8 cellular contexts compared by ENCODE assay signal in genomic region chr12:122399592-122400373, GRCh38. TPM values are rescaled to one million over a fixed set of nuclear protein-coding genes. Genes with fewer than 3 reads are reported as not detected.
A peak's percentile ranks its signal among the peaks of the same experiment; 100 is the strongest.
DNase-seq lines count a peak whose midpoint lies in the region; ATAC-seq, FAIRE-seq and TF ChIP-seq lines count a peak whose summit lies in the region.

No MANE protein-coding gene starts in this region.

- no peaks in the 10 kb centered on the region for H3K9me3 Mint-ChIP-seq in Caco-2 (ENCODE audit: unreplicated experiment)

- no peaks in the 10 kb centered on the region for H3K27me3 Mint-ChIP-seq in Caco-2 (ENCODE audit: insufficient read depth, unreplicated experiment)

- H3K9me1 ChIP-seq in endothelial cell of umbilical vein (replicated peaks; ENCODE audit: control insufficient read depth, extremely low read depth, insufficient read depth, low read length): no peaks in the 10 kb centered on the region

- H4K20me1 ChIP-seq in endothelial cell of umbilical vein (replicated peaks; ENCODE audit: control insufficient read depth, extremely low read depth, insufficient read depth, low read length): no peaks in the 10 kb centered on the region

- peak overlapping the region; percentile 75 for H3K4me3 Mint-ChIP-seq in Caco-2 (ENCODE audit: unreplicated experiment)

- DNase-seq in Caco-2: peak; percentile 81 to 89
- peak; percentile 57 to 79 for DNase-seq in NOMO-1 (lab: John Stamatoyannopoulos, UW; ENCODE audit: unreplicated experiment in 2 of 2)
- peak; percentile 35 for DNase-seq in activated CD8-positive, alpha-beta memory T cell treated with anti-CD3 and anti-CD28 coated beads, Interleukin-2, amount 50 U/mL, for 4 hours
- DNase-seq in endothelial cell of umbilical vein (ENCODE audit: low read depth, low spot score): peak; percentile 82
- DNase-seq in midbrain (lab: John Stamatoyannopoulos, UW): peak; percentile 48
- peak; percentile 75 for DNase-seq in stomach
- no peak for DNase-seq in putamen (ENCODE audit: low spot score)

- H3K27ac ChIP-seq in endothelial cell of umbilical vein (ENCODE audit: insufficient read depth, low read depth, low read length) (peak overlapping the region; percentile 94), stomach (peak overlapping the region; percentile 83 to 94 (median 92))

- TF ChIP-seq CTCF in Caco-2 (IDR thresholded peaks at IDR 0.05; ENCODE audit: insufficient read depth in 1 of 2, low read depth in 1 of 2, low read length in 1 of 2, severe bottlenecking in 1 of 2, unreplicated experiment in 1 of 2): peak; percentile 62 to 77
- TF ChIP-seq CTCF in endothelial cell of umbilical vein (IDR thresholded peaks at IDR 0.05; ENCODE audit: extremely low read depth in 1 of 2, insufficient read depth in 1 of 2, low read depth in 1 of 2, low read length in 2 of 2): peak; percentile 62 to 67
- TF ChIP-seq CTCF in stomach (IDR thresholded peaks at IDR 0.05): peak in 5 of 7 experiments; percentile 39 to 84 (median 59)

- peaks cover 63% of the 10 kb centered on the region for H3K36me3 Mint-ChIP-seq in Caco-2 (ENCODE audit: insufficient read depth, unreplicated experiment)

- TF ChIP-seq POLR2A in endothelial cell of umbilical vein (IDR thresholded peaks at IDR 0.05; ENCODE audit: low read depth, low read length): peak; percentile 10
- TF ChIP-seq POLR2A in stomach (IDR thresholded peaks at IDR 0.05): no peak

- BruUV-seq in Caco-2 (replicated peaks; lab: Mats Ljungman, UMichigan) (TSS peak; percentile 98), endothelial cell of umbilical vein (replicated peaks; lab: Mats Ljungman, UMichigan) (TSS peak; percentile 81)

- H3K4me1 Mint-ChIP-seq in Caco-2 (ENCODE audit: low read depth, unreplicated experiment): peaks cover 26% of the 10 kb centered on the region

- POLR2A ChIA-PET in Caco-2 (lab: Charles Lee): interaction anchor here (0.6 to 3.2 kb wide), 19 partner anchors 21 to 1963 kb away, joined by 3 to 52 read pairs (median 4); partner anchors contain the start of genes CLIP1, KNTC1, RSRC2 and VPS33A
- POLR2A ChIA-PET in endothelial cell of umbilical vein (lab: Charles Lee): interaction anchor here (0.7 to 1.8 kb wide), 9 partner anchors 14 to 110 kb away, joined by 3 to 18 read pairs (median 6); partner anchors contain the start of genes CLIP1 and ZCCHC8

- H3K9me3 ChIP-seq in Caco-2: no peaks in the 10 kb centered on the region
- H3K9me3 ChIP-seq in endothelial cell of umbilical vein (replicated peaks; ENCODE audit: control insufficient read depth, insufficient read depth, low read length): no peaks in the 10 kb centered on the region
- H3K9me3 ChIP-seq in stomach: no peaks in the 10 kb centered on the region

- H3K36me3 ChIP-seq in Caco-2 (ENCODE audit: control insufficient read depth, insufficient read depth, low read length): no peaks in the 10 kb centered on the region
- H3K36me3 ChIP-seq in endothelial cell of umbilical vein (ENCODE audit: control insufficient read depth in 2 of 2, extremely low read depth in 1 of 2, insufficient read depth in 2 of 2, low read length in 2 of 2): peaks cover 0 to 1% of the 10 kb centered on the region in 2 experiments
- peaks cover 0 to 12% (median 0%) of the 10 kb centered on the region in 4 donors for H3K36me3 ChIP-seq in stomach

- intact Hi-C loops in Caco-2 (cut with micrococcal nuclease; ENCODE audit: unreplicated experiment) (loop anchor here (1.0 to 5.0 kb wide), 4 partner anchors 24 to 88 kb away; no protein-coding TSS in a partner anchor), endothelial cell of umbilical vein (cut with micrococcal nuclease) (loop anchor here (1.0 kb wide), 3 partner anchors 24 to 101 kb away; partner anchors contain the start of gene ZCCHC8), stomach (cut with DNase I; ENCODE audit: low total_unique reads) (loop anchor here (5.0 kb wide), 1 partner anchor 73 kb away; no protein-coding TSS in a partner anchor)

- H3K4me1 ChIP-seq in Caco-2 (peaks cover 35% of the 10 kb centered on the region), endothelial cell of umbilical vein (ENCODE audit: control insufficient read depth, extremely low read depth, insufficient read depth, low read length) (peaks cover 21% of the 10 kb centered on the region), stomach (peaks cover 15 to 61% (median 39%) of the 10 kb centered on the region in 4 donors)

- H2AFZ ChIP-seq in endothelial cell of umbilical vein (ENCODE audit: low read depth, low read length): no peak overlapping the region

- WGBS in stomach, 5 donors: 9 to 18% (median 13%) methylated on average over 14 of the region's 14 CpGs

- H3K27ac Mint-ChIP-seq in Caco-2 (ENCODE audit: unreplicated experiment): peak overlapping the region; percentile 99

- FAIRE-seq in endothelial cell of umbilical vein (lab: Jason Lieb, UNC): peak; percentile 80

- peak overlapping the region; percentile 53 for H3K4me2 ChIP-seq in endothelial cell of umbilical vein (ENCODE audit: insufficient read depth, low read length)

- no peak for TF ChIP-seq EP300 in stomach (IDR thresholded peaks at IDR 0.05)

- CTCF ChIA-PET in Caco-2 (lab: Charles Lee) (interaction anchor here (0.6 to 3.2 kb wide), 16 partner anchors 14 to 619 kb away, joined by 3 to 71 read pairs (median 4); partner anchors contain the start of genes CLIP1 and ZCCHC8), endothelial cell of umbilical vein (lab: Charles Lee) (interaction anchor here (0.7 to 8.0 kb wide), 40 partner anchors 8 to 111 kb away, joined by 3 to 428 read pairs (median 5); partner anchors contain the start of genes CLIP1 and ZCCHC8)

- 0 out of 2 replicates have a peak overlapping the region, but pooled peaks have one; percentile 12 for H3K4me3 ChIP-seq in Caco-2 (ENCODE audit: low read depth, low read length)
- peak overlapping the region in 1 of 3 experiments; percentile 20 for H3K4me3 ChIP-seq in endothelial cell of umbilical vein (replicated peaks in 1 of 3; ENCODE audit: insufficient read depth in 1 of 3, low read depth in 1 of 3, low read length in 3 of 3)
- peak overlapping the region in 2 of 4 donors; percentile 3 to 10 for H3K4me3 ChIP-seq in stomach

- H3K79me2 ChIP-seq in endothelial cell of umbilical vein (ENCODE audit: control insufficient read depth, insufficient read depth, low read length): peaks cover 40% of the 10 kb centered on the region

- dilution Hi-C loops in endothelial cell of umbilical vein (cut with MboI; ENCODE audit: extremely low pct_ligation_motif_present, low sequenced_read_pairs): no loop called here

- H3K27me3 ChIP-seq in Caco-2 (replicated peaks; ENCODE audit: control insufficient read depth, insufficient read depth, low read length) (no peaks in the 10 kb centered on the region), endothelial cell of umbilical vein (ENCODE audit: control insufficient read depth in 2 of 2, insufficient read depth in 2 of 2, low read length in 2 of 2) (no peaks in the 10 kb centered on the region), stomach (no peaks in the 10 kb centered on the region)

- ATAC-seq in HG03442 (IDR thresholded peaks at IDR 0.05; ENCODE audit: unreplicated experiment): peak; percentile 31

- H3K9ac ChIP-seq in endothelial cell of umbilical vein (replicated peaks; ENCODE audit: extremely low read depth, insufficient read depth, low read length): peak overlapping the region; percentile 87

TF ChIP-seq in endothelial cell of umbilical vein, 7 proteins besides CTCF, POLR2A, EP300 and RAD21:
- peak; percentile 7 for TF ChIP-seq POLR2AphosphoS5 (IDR thresholded peaks at IDR 0.05; ENCODE audit: insufficient read depth, low read depth, low read length)
- TF ChIP-seq MYC (IDR thresholded peaks at IDR 0.05; ENCODE audit: low read depth, low read length): no peak
- no peak for TF ChIP-seq FOS (IDR thresholded peaks at IDR 0.05; ENCODE audit: borderline replicate concordance, insufficient read depth, low read length)
- TF ChIP-seq JUN (IDR thresholded peaks at IDR 0.05; ENCODE audit: borderline replicate concordance, insufficient read depth, insufficient read length, low read depth): no peak
- no peak for TF ChIP-seq MAX (IDR thresholded peaks at IDR 0.05; ENCODE audit: insufficient read depth, insufficient read length)
- TF ChIP-seq EZH2 (IDR thresholded peaks at IDR 0.05; ENCODE audit: borderline replicate concordance, low read depth, low read length, severe bottlenecking): no peak
- TF ChIP-seq GATA2 (IDR thresholded peaks at IDR 0.05; ENCODE audit: insufficient read depth, insufficient read length, low read depth, low read length): no peak

RNA-seq across cellular contexts. Expression of gene CLIP1, which starts 22.7 kb away (rescaled TPM):
- total RNA-seq in Caco-2 (2022): 80.9 and 85.0 TPM in 2 replicates
- 71.0 and 84.3 TPM in 2 replicates for total RNA-seq in endothelial cell of umbilical vein
- polyA plus RNA-seq in endothelial cell of umbilical vein: 56.5 and 58.8 TPM in 2 replicates
- 49.1 and 55.8 TPM in 2 replicates for polyA plus RNA-seq in endothelial cell of umbilical vein (2011; cell fraction: cytosol; rRNA removed)
- 102 and 111 TPM in 2 replicates for polyA plus RNA-seq in endothelial cell of umbilical vein (2011; cell fraction: nucleus; rRNA removed)
- polyA plus RNA-seq in endothelial cell of umbilical vein (2012): 48.5 and 54.6 TPM in 2 replicates
- 134 and 157 TPM in 2 replicates for polyA minus RNA-seq in endothelial cell of umbilical vein
- polyA minus RNA-seq in endothelial cell of umbilical vein (2011; cell fraction: cytosol; rRNA and poly(A)+ RNA removed): 31.1 TPM
- 80.5 and 107 TPM in 2 replicates for polyA minus RNA-seq in endothelial cell of umbilical vein (2011; cell fraction: nucleus; rRNA and poly(A)+ RNA removed)
- total RNA-seq in stomach: 100 to 1,000 TPM in 1 of 5 donors, 10 to 100 TPM in 4; 66.6 to 133 (median 87.5) TPM
- 10 to 100 TPM; 16.0 to 16.7 (median 16.2) TPM for polyA plus RNA-seq in stomach
